In genomic region chr13:102702965-102703720, GRCh38 we compare ENCODE assay signal across 24 cellular contexts. TPM values are rescaled to one million over a fixed set of nuclear protein-coding genes. Genes with fewer than 3 reads are reported as not detected.
DNase-seq lines count a peak whose midpoint lies in the region; ATAC-seq and TF ChIP-seq lines count a peak whose summit lies in the region.
"Had no signal": no experiment of that assay in that cellular context is flagged by ENCODE, and none has a peak within 500 bp of the region (broad histone marks: within the 10 kb centered on the region; RNA-seq: fewer than 3 reads in every experiment).

No MANE protein-coding gene starts in this region.

- 45% methylated on average over 8 of the region's 8 CpGs for WGBS in esophagus muscularis mucosa

- H3K4me3 ChIP-seq in ACC112 (ENCODE audit: low read depth, low read length) (no peak overlapping the region), SK-N-MC (peak overlapping the region; percentile 49), esophagus muscularis mucosa (no peak overlapping the region)
- H3K4me3 ChIP-seq: prostate gland, transverse colon had no signal

- no peak for DNase-seq in SK-N-MC (ENCODE audit: low read depth, low spot score)
- peak; percentile 26 for DNase-seq in esophagus muscularis mucosa (ENCODE audit: extremely low spot score)
- DNase-seq in nephron progenitor cell: no peak
- no peak for DNase-seq in midbrain (lab: John Stamatoyannopoulos, UW)
- DNase-seq: 8988T; activated CD4-positive, alpha-beta T cell treated with anti-CD3 and anti-CD28 coated beads, Interleukin-2, amount 10 ng/mL, durations not matched to agents 7 days and 5 days; CD8-positive, alpha-beta memory T cell; GDM1; H9; NCI-H1092 treated with DMSO at 0.1 percent for 48 hours; NCI-H1930; NCI-H226; NCI-H774; T-helper 9 cell; transverse colon had no signal

- TF ChIP-seq CTCF in esophagus muscularis mucosa (IDR thresholded peaks at IDR 0.05) (no peak), nephron progenitor cell (IDR thresholded peaks at IDR 0.05) (no peak)

- peaks cover 53% of the 10 kb centered on the region for H3K4me1 Mint-ChIP-seq in nephron progenitor cell
- H3K4me1 Mint-ChIP-seq: activated CD4-positive, alpha-beta T cell treated with anti-CD3 and anti-CD28 coated beads, Interleukin-2, amount 10 ng/mL, durations not matched to agents 7 days and 5 days; activated naive CD4-positive, alpha-beta T cell treated with anti-CD3 and anti-CD28 coated beads, Interleukin-2, amount 50 U/mL, for 24 hours; CD8-positive, alpha-beta memory T cell had no signal

- H3K4me1 ChIP-seq in ACC112 (ENCODE audit: control insufficient read depth, insufficient read depth, low read length, unreplicated experiment): peaks cover 56% of the 10 kb centered on the region
- H3K4me1 ChIP-seq in esophagus muscularis mucosa: peaks cover 2 to 27% (median 10%) of the 10 kb centered on the region in 4 donors
- H3K4me1 ChIP-seq: prostate gland, transverse colon had no signal

- peak overlapping the region; percentile 61 for H3K9ac ChIP-seq in SK-N-MC (ENCODE audit: insufficient read length)

- ATAC-seq in HG02642 (IDR thresholded peaks at IDR 0.05; ENCODE audit: poor library complexity, unreplicated experiment) (no peak), GM21360 (IDR thresholded peaks at IDR 0.05; ENCODE audit: unreplicated experiment) (no peak), GM19455 (IDR thresholded peaks at IDR 0.05; ENCODE audit: unreplicated experiment) (no peak)

- H3K27ac ChIP-seq in ACC112 (ENCODE audit: low read depth, low read length): no peak overlapping the region
- peak overlapping the region; percentile 64 for H3K27ac ChIP-seq in SK-N-MC
- H3K27ac ChIP-seq in esophagus muscularis mucosa (replicated peaks in 1 of 4): no peak overlapping the region
- H3K27ac ChIP-seq: HL-60, prostate gland, transverse colon had no signal

- intact Hi-C loops in esophagus muscularis mucosa (cut with DNase I): no loop called here

- no peak for TF ChIP-seq POLR2A in esophagus muscularis mucosa (IDR thresholded peaks at IDR 0.05; ENCODE audit: low read depth)

- H3K9me3 ChIP-seq in SK-N-MC (ENCODE audit: low read depth, low read length) (no peaks in the 10 kb centered on the region), esophagus muscularis mucosa (peaks cover 0 to 4% (median 2%) of the 10 kb centered on the region in 4 donors)
- H3K9me3 ChIP-seq: prostate gland had no signal

- H3K36me3 ChIP-seq in ACC112 (ENCODE audit: insufficient read depth, low read length): no peaks in the 10 kb centered on the region
- no peaks in the 10 kb centered on the region for H3K36me3 ChIP-seq in SK-N-MC (ENCODE audit: insufficient read depth, low read length)
- no peaks in the 10 kb centered on the region for H3K36me3 ChIP-seq in esophagus muscularis mucosa
- H3K36me3 ChIP-seq: prostate gland, transverse colon had no signal

- TF ChIP-seq EP300 in esophagus muscularis mucosa (IDR thresholded peaks at IDR 0.05): no peak

- peaks cover 4% of the 10 kb centered on the region for H3K27me3 Mint-ChIP-seq in nephron progenitor cell (ENCODE audit: low read depth, poor library complexity)

- H3K79me2 ChIP-seq in ACC112 (ENCODE audit: control insufficient read depth, insufficient read depth, low read length, unreplicated experiment): no peaks in the 10 kb centered on the region

- peak overlapping the region; percentile 49 for H2AFZ ChIP-seq in ACC112 (ENCODE audit: low read length, unreplicated experiment)

- peak overlapping the region; percentile 75 for H3K27ac Mint-ChIP-seq in nephron progenitor cell
- H3K27ac Mint-ChIP-seq: activated CD4-positive, alpha-beta T cell treated with anti-CD3 and anti-CD28 coated beads, Interleukin-2, amount 10 ng/mL, durations not matched to agents 7 days and 5 days; activated naive CD4-positive, alpha-beta T cell treated with anti-CD3 and anti-CD28 coated beads, Interleukin-2, amount 50 U/mL, for 24 hours; CD8-positive, alpha-beta memory T cell had no signal

- peaks cover 14% of the 10 kb centered on the region for H3K9me3 Mint-ChIP-seq in nephron progenitor cell
- H3K9me3 Mint-ChIP-seq: activated CD4-positive, alpha-beta T cell treated with anti-CD3 and anti-CD28 coated beads, Interleukin-2, amount 10 ng/mL, durations not matched to agents 7 days and 5 days had no signal

- H3K27me3 ChIP-seq in ACC112 (ENCODE audit: insufficient read depth, low read length) (no peaks in the 10 kb centered on the region), esophagus muscularis mucosa (no peaks in the 10 kb centered on the region)
- H3K27me3 ChIP-seq: transverse colon had no signal

- H3K4me3 Mint-ChIP-seq in nephron progenitor cell: no peak overlapping the region
- H3K4me3 Mint-ChIP-seq: activated CD4-positive, alpha-beta T cell treated with anti-CD3 and anti-CD28 coated beads, Interleukin-2, amount 10 ng/mL, durations not matched to agents 7 days and 5 days; activated naive CD4-positive, alpha-beta T cell treated with anti-CD3 and anti-CD28 coated beads, Interleukin-2, amount 50 U/mL, for 24 hours; CD8-positive, alpha-beta memory T cell; H9 had no signal

- peaks cover 4% of the 10 kb centered on the region for H3K36me3 Mint-ChIP-seq in nephron progenitor cell (ENCODE audit: low read depth)

RNA-seq across cellular contexts. Expression of gene METTL21C, which starts 8.3 kb away (rescaled TPM):
- not detected for total RNA-seq in esophagus muscularis mucosa
- total RNA-seq: activated CD4-positive, alpha-beta T cell treated with anti-CD3 and anti-CD28 coated beads, Interleukin-2, amount 10 ng/mL, durations not matched to agents 7 days and 5 days; CD8-positive, alpha-beta memory T cell; glomerular endothelial cell; H9; lower leg skin; prostate gland; transverse colon had no signal
